Comparison of ENCODE assay signal across 10 cellular contexts in the genomic region with DNA sequence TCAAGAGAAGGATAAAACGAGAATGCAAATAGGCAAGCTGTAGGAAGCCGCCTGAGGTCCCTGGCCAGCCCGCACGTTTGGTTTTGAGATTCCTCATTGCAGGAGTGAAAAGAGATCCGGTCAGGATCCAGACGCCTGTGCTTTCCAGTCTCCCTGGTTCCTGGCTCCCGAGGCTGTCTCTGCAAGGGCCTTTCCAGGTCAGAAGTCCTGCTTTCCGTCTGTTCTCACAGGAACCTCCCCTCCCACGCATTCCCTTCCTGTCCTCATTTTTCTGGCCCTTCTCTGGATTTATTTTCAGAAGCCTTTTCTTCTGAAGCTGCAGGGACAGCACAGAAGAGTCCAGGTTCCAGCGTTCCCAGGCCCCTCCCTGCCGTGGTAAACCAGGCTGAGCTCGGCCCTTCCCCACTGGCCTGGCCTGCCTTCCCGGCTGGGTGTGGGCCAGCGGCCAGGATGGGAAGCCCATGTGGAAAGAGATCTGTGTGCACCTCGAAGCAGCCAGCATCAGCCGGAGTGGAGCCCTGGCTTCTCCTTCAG. TPM values are rescaled to one million over a fixed set of nuclear protein-coding genes. Genes with fewer than 3 reads are reported as not detected.
A peak's percentile ranks its signal among the peaks of the same experiment; 100 is the strongest.
DNase-seq lines count a peak whose midpoint lies in the region; ATAC-seq and TF ChIP-seq lines count a peak whose summit lies in the region.
"Had no signal": no experiment of that assay in that cellular context is flagged by ENCODE, and none has a peak within 500 bp of the region (broad histone marks: within the 10 kb centered on the region; RNA-seq: fewer than 3 reads in every experiment).

No MANE protein-coding gene starts in this region.

- ATAC-seq in heart right ventricle (peak; percentile 80 to 93 (median 88)), HG02884 (IDR thresholded peaks at IDR 0.05; ENCODE audit: unreplicated experiment) (no peak)
- ATAC-seq in activated CD8-positive, alpha-beta memory T cell treated with anti-CD3 and anti-CD28 coated beads, Interleukin-2, amount 10 ng/mL, durations not matched to agents 7 days and 5 days: no peak
- ATAC-seq: Panc1 had no signal

- no peak overlapping the region for H3K4me3 Mint-ChIP-seq in activated T-cell treated with anti-CD3 and anti-CD28 coated beads, Interleukin-2, amount 50 U/mL, for 24 hours
- H3K4me3 Mint-ChIP-seq in activated CD8-positive, alpha-beta memory T cell treated with anti-CD3 and anti-CD28 coated beads, Interleukin-2, amount 10 ng/mL, durations not matched to agents 7 days and 5 days: no peak overlapping the region
- H3K4me3 Mint-ChIP-seq: IgD-negative memory B cell had no signal

- 27 to 30% methylated on average over 16 of the region's 16 CpGs for WGBS in heart right ventricle, 2 donors

- H3K79me2 ChIP-seq in osteoblast (ENCODE audit: insufficient read depth, low read length): no peaks in the 10 kb centered on the region

- H3K27ac ChIP-seq in heart right ventricle (peak overlapping the region; percentile 45 to 88 (median 74)), osteoblast (ENCODE audit: low read depth, low read length) (peak overlapping the region; percentile 48)

- no peak for TF ChIP-seq CTCF in heart right ventricle (IDR thresholded peaks at IDR 0.05)
- TF ChIP-seq CTCF in osteoblast (IDR thresholded peaks at IDR 0.05; ENCODE audit: extremely low read depth, low read depth, low read length): no peak

- H4K20me1 ChIP-seq in osteoblast (ENCODE audit: insufficient read depth, low read length): no peaks in the 10 kb centered on the region

- H3K4me1 ChIP-seq in heart right ventricle (peaks cover 8 to 60% (median 30%) of the 10 kb centered on the region in 9 donors), osteoblast (ENCODE audit: insufficient read depth, low read length) (peaks cover 18% of the 10 kb centered on the region)

- H2AFZ ChIP-seq in osteoblast (ENCODE audit: low read length): peak overlapping the region; percentile 89

- no peaks in the 10 kb centered on the region for H3K27me3 Mint-ChIP-seq in activated T-cell treated with anti-CD3 and anti-CD28 coated beads, Interleukin-2, amount 50 U/mL, for 24 hours
- H3K27me3 Mint-ChIP-seq in activated CD8-positive, alpha-beta memory T cell treated with anti-CD3 and anti-CD28 coated beads, Interleukin-2, amount 10 ng/mL, durations not matched to agents 7 days and 5 days: peaks cover 26% of the 10 kb centered on the region
- H3K27me3 Mint-ChIP-seq: IgD-negative memory B cell had no signal

- CTCF ChIA-PET in activated CD8-positive, alpha-beta memory T cell treated with anti-CD3 and anti-CD28 coated beads, Interleukin-2, amount 10 ng/mL, durations not matched to agents 7 days and 5 days (lab: Charles Lee): no interaction called here

- DNase-seq in activated T-cell treated with anti-CD3 and anti-CD28 coated beads, Interleukin-2, amount 50 U/mL, for 1 hour: peak; percentile 11
- no peak for DNase-seq in activated T-cell treated with anti-CD3 and anti-CD28 coated beads, Interleukin-2, amount 50 U/mL, for 24 hours
- DNase-seq in heart right ventricle (peak; percentile 85 to 89), osteoblast (ENCODE audit: insufficient read length, low spot score, missing footprints) (peak; percentile 92), GDM1 (lab: John Stamatoyannopoulos, UW) (no peak)
- no peak for DNase-seq in activated naive CD4-positive, alpha-beta T cell treated with Interleukin-2 at 50 U/mL for 16 hours
- DNase-seq in activated CD8-positive, alpha-beta memory T cell treated with anti-CD3 and anti-CD28 coated beads, Interleukin-2, amount 10 ng/mL, durations not matched to agents 7 days and 5 days: no peak

- H3K27ac Mint-ChIP-seq in activated T-cell treated with anti-CD3 and anti-CD28 coated beads, Interleukin-2, amount 50 U/mL, for 24 hours: no peak overlapping the region
- no peak overlapping the region for H3K27ac Mint-ChIP-seq in activated CD8-positive, alpha-beta memory T cell treated with anti-CD3 and anti-CD28 coated beads, Interleukin-2, amount 10 ng/mL, durations not matched to agents 7 days and 5 days
- H3K27ac Mint-ChIP-seq: IgD-negative memory B cell had no signal

- peaks cover 8% of the 10 kb centered on the region for H3K9me3 Mint-ChIP-seq in activated T-cell treated with anti-CD3 and anti-CD28 coated beads, Interleukin-2, amount 50 U/mL, for 24 hours
- H3K9me3 Mint-ChIP-seq in activated CD8-positive, alpha-beta memory T cell treated with anti-CD3 and anti-CD28 coated beads, Interleukin-2, amount 10 ng/mL, durations not matched to agents 7 days and 5 days (ENCODE audit: low read depth): peaks cover 8% of the 10 kb centered on the region

- no peaks in the 10 kb centered on the region for H3K9me3 ChIP-seq in heart right ventricle
- H3K9me3 ChIP-seq in osteoblast (ENCODE audit: low read depth, low read length): no peaks in the 10 kb centered on the region

- H3K4me2 ChIP-seq in osteoblast (ENCODE audit: insufficient read depth, low read length): peak overlapping the region; percentile 72

- no peaks in the 10 kb centered on the region for H3K36me3 Mint-ChIP-seq in activated T-cell treated with anti-CD3 and anti-CD28 coated beads, Interleukin-2, amount 50 U/mL, for 24 hours (ENCODE audit: low read depth)
- H3K36me3 Mint-ChIP-seq in activated CD8-positive, alpha-beta memory T cell treated with anti-CD3 and anti-CD28 coated beads, Interleukin-2, amount 10 ng/mL, durations not matched to agents 7 days and 5 days: peaks cover 7% of the 10 kb centered on the region

- H3K27me3 ChIP-seq in heart right ventricle (no peaks in the 10 kb centered on the region), osteoblast (ENCODE audit: insufficient read depth, low read length) (no peaks in the 10 kb centered on the region)

- H3K36me3 ChIP-seq in heart right ventricle (no peaks in the 10 kb centered on the region), osteoblast (ENCODE audit: insufficient read depth, low read length) (no peaks in the 10 kb centered on the region)

- intact Hi-C loops in heart right ventricle (cut with DNase I): loop anchor here in 1 of 10 donors (2.0 kb wide), 1 partner anchor 43 kb away; no protein-coding TSS in a partner anchor

- peaks cover 9% of the 10 kb centered on the region for H3K4me1 Mint-ChIP-seq in activated T-cell treated with anti-CD3 and anti-CD28 coated beads, Interleukin-2, amount 50 U/mL, for 24 hours (ENCODE audit: low read depth)
- peaks cover 7% of the 10 kb centered on the region for H3K4me1 Mint-ChIP-seq in activated CD8-positive, alpha-beta memory T cell treated with anti-CD3 and anti-CD28 coated beads, Interleukin-2, amount 10 ng/mL, durations not matched to agents 7 days and 5 days

- H3K4me3 ChIP-seq in heart right ventricle: no peak overlapping the region
- H3K4me3 ChIP-seq in osteoblast (ENCODE audit: insufficient read depth, low read length): peak overlapping the region; percentile 31

RNA-seq across cellular contexts. Expression of gene TMEM242, which starts 54.0 kb away (rescaled TPM):
- total RNA-seq in heart right ventricle: 10 to 100 TPM; 12.5 to 18.7 (median 16.7) TPM
- polyA plus RNA-seq in heart right ventricle: 10 to 100 TPM in 1 of 2 donors, 1 to 10 TPM in 1; 8.9 to 14.2 TPM
- total RNA-seq in osteoblast: 5.6 and 6.2 TPM in 2 replicates
- total RNA-seq in activated CD8-positive, alpha-beta memory T cell treated with anti-CD3 and anti-CD28 coated beads, Interleukin-2, amount 10 ng/mL, durations not matched to agents 7 days and 5 days: 10 to 100 TPM; 10.3 to 14.1 TPM

Comparison
In these comparisons a context has a peak if more than half of its experiments do, and no peak if none do; other contexts are left out.
1. DNase-seq: peak in activated T-cell treated with anti-CD3 and anti-CD28 coated beads, Interleukin-2, amount 50 U/mL, for 1 hour (single experiment), heart right ventricle (2 of 2) and osteoblast (single experiment); none in activated T-cell treated with anti-CD3 and anti-CD28 coated beads, Interleukin-2, amount 50 U/mL, for 24 hours (single experiment), activated naive CD4-positive, alpha-beta T cell treated with Interleukin-2 at 50 U/mL for 16 hours (single experiment), GDM1 (single experiment) and activated CD8-positive, alpha-beta memory T cell treated with anti-CD3 and anti-CD28 coated beads, Interleukin-2, amount 10 ng/mL, durations not matched to agents 7 days and 5 days (single experiment).
2. ATAC-seq: peak in heart right ventricle (8 of 8); none in HG02884 (single experiment) and activated CD8-positive, alpha-beta memory T cell treated with anti-CD3 and anti-CD28 coated beads, Interleukin-2, amount 10 ng/mL, durations not matched to agents 7 days and 5 days (single experiment).